In the genomic region with DNA sequence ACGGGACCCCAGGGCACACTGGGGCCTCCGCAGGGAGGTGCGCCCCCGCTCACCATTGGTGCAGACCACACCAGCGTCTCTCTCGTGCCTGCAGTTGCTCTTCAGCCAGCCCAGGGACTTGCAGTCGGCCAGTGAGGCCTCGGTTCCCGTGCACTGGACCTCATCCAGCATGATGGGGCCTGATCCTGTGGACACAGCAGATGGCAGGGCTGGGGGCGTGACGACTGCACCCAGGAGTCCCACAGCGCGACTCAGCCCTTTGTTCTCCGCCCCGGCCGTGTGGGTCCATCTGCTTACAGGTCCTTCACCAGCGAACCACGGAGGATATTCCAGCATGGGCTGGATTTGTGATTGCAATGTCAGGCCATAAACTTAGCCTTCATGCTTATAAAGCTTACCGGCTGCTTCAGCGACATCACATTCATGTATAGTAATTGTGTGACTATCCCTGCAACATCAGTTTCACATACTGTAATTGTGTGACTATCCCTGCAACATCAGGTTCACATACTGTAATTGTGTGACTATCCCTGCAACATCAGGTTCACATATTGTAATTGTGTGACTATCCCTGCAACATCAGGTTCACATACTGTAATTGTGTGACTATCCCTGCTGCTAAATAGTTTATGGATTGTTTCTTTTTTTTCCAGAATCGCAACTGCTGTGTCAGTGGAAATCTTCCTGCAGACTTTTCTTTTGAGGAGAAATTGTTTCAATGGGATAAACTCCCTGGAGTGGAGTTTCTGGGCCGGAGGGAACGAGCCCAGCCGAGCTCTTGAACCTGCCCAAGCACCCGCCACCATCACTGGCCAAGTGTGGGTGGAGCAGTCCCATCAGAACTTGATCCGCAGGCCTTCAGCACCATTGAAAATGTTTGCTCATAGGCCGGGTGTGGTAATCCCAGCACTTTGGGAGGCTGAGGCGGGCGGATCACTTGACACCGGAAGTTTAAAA, we compare ENCODE assay signal across 9 cellular contexts. TPM values are rescaled to one million over a fixed set of nuclear protein-coding genes. Genes with fewer than 3 reads are reported as not detected.
DNase-seq lines count a peak whose midpoint lies in the region; ATAC-seq, FAIRE-seq and TF ChIP-seq lines count a peak whose summit lies in the region.
"Had no signal": no experiment of that assay in that cellular context is flagged by ENCODE, and none has a peak within 500 bp of the region (broad histone marks: within the 10 kb centered on the region; RNA-seq: fewer than 3 reads in every experiment).

No MANE protein-coding gene starts in this region.

- POLR2A ChIA-PET in activated CD4-positive, alpha-beta memory T cell treated with anti-CD3 and anti-CD28 coated beads, Interleukin-2, amount 10 ng/mL, durations not matched to agents 7 days and 5 days (lab: Charles Lee) = no interaction called here
- POLR2A ChIA-PET in activated CD8-positive, alpha-beta T cell treated with anti-CD3 and anti-CD28 coated beads for 36 hours (lab: Charles Lee) = interaction anchor here (1.1 kb wide), 1 partner anchor 115 kb away, joined by 3 read pairs; no protein-coding TSS in a partner anchor

- no peak overlapping the region for H3K4me3 Mint-ChIP-seq in stimulated activated effector memory CD8-positive, alpha-beta T cell treated with anti-CD3 and anti-CD28 coated beads, Interleukin-12 subunit alpha, Interleukin-12 subunit beta, amount 100 ng/mL, for 72 hours
- no peak overlapping the region for H3K4me3 Mint-ChIP-seq in activated CD4-positive, alpha-beta memory T cell treated with anti-CD3 and anti-CD28 coated beads, Interleukin-2, amount 10 ng/mL, durations not matched to agents 7 days and 5 days
- H3K4me3 Mint-ChIP-seq in activated CD8-positive, alpha-beta T cell treated with anti-CD3 and anti-CD28 coated beads for 36 hours = no peak overlapping the region

- H3K36me3 ChIP-seq in muscle layer of colon (ENCODE audit: insufficient read depth, low read length) = no peaks in the 10 kb centered on the region

- peak; percentile 62 for FAIRE-seq in endometrium (lab: Jason Lieb, UNC)

- H3K4me3 ChIP-seq in muscle layer of colon (ENCODE audit: low read depth in 1 of 2, low read length in 2 of 2) = peak overlapping the region in 1 of 2 donors; percentile 41

- no peaks in the 10 kb centered on the region for H3K9me3 ChIP-seq in muscle layer of colon (ENCODE audit: low read length)

- H3K27me3 ChIP-seq in muscle layer of colon (ENCODE audit: control insufficient read depth in 1 of 2, insufficient read depth in 2 of 2, low read length in 2 of 2) = no peaks in the 10 kb centered on the region

- H3K4me1 ChIP-seq in muscle layer of colon (ENCODE audit: insufficient read depth, low read length) = peaks cover 56% of the 10 kb centered on the region

- no peak for ATAC-seq in stimulated activated effector memory CD8-positive, alpha-beta T cell treated with anti-CD3 and anti-CD28 coated beads, Interleukin-12 subunit alpha, Interleukin-12 subunit beta, amount 100 ng/mL, for 72 hours
- ATAC-seq in activated CD8-positive, alpha-beta T cell treated with anti-CD3 and anti-CD28 coated beads for 36 hours = no peak

- peak overlapping the region; percentile 46 for H3K27ac ChIP-seq in muscle layer of colon (ENCODE audit: low read depth, low read length)

- H3K9me3 Mint-ChIP-seq in stimulated activated effector memory CD8-positive, alpha-beta T cell treated with anti-CD3 and anti-CD28 coated beads, Interleukin-12 subunit alpha, Interleukin-12 subunit beta, amount 100 ng/mL, for 72 hours = no peaks in the 10 kb centered on the region
- no peaks in the 10 kb centered on the region for H3K9me3 Mint-ChIP-seq in activated CD4-positive, alpha-beta memory T cell treated with anti-CD3 and anti-CD28 coated beads, Interleukin-2, amount 10 ng/mL, durations not matched to agents 7 days and 5 days
- H3K9me3 Mint-ChIP-seq in activated CD8-positive, alpha-beta T cell treated with anti-CD3 and anti-CD28 coated beads for 36 hours = no peaks in the 10 kb centered on the region
- H3K9me3 Mint-ChIP-seq: IgD-negative memory B cell had no signal

- DNase-seq in G401 (ENCODE audit: low spot score) (peak; percentile 74), NCI-H510A treated with DMSO at 0.1 percent for 48 hours (lab: John Stamatoyannopoulos, UW) (peak; percentile 85)
- DNase-seq in activated CD4-positive, alpha-beta T cell treated with anti-CD3 and anti-CD28 coated beads for 48 hours = no peak
- no peak for DNase-seq in stimulated activated effector memory CD8-positive, alpha-beta T cell treated with anti-CD3 and anti-CD28 coated beads, Interleukin-12 subunit alpha, Interleukin-12 subunit beta, amount 100 ng/mL, for 72 hours (ENCODE audit: low spot score in 2 of 2)
- DNase-seq in activated CD4-positive, alpha-beta memory T cell treated with anti-CD3 and anti-CD28 coated beads, Interleukin-2, amount 10 ng/mL, durations not matched to agents 7 days and 5 days = no peak
- no peak for DNase-seq in activated CD8-positive, alpha-beta T cell treated with anti-CD3 and anti-CD28 coated beads for 36 hours

- intact Hi-C loops in activated CD8-positive, alpha-beta T cell treated with anti-CD3 and anti-CD28 coated beads for 36 hours (cut with micrococcal nuclease) = loop anchor here (5.0 kb wide), 1 partner anchor 108 kb away; no protein-coding TSS in a partner anchor

- CTCF ChIA-PET in activated CD4-positive, alpha-beta memory T cell treated with anti-CD3 and anti-CD28 coated beads, Interleukin-2, amount 10 ng/mL, durations not matched to agents 7 days and 5 days (lab: Charles Lee) = no interaction called here
- CTCF ChIA-PET in activated CD8-positive, alpha-beta T cell treated with anti-CD3 and anti-CD28 coated beads for 36 hours (lab: Charles Lee) = interaction anchor here (1.7 kb wide), 1 partner anchor 109 kb away, joined by 4 read pairs; no protein-coding TSS in a partner anchor

- no peaks in the 10 kb centered on the region for H3K36me3 Mint-ChIP-seq in stimulated activated effector memory CD8-positive, alpha-beta T cell treated with anti-CD3 and anti-CD28 coated beads, Interleukin-12 subunit alpha, Interleukin-12 subunit beta, amount 100 ng/mL, for 72 hours
- peaks cover 33% of the 10 kb centered on the region for H3K36me3 Mint-ChIP-seq in activated CD4-positive, alpha-beta memory T cell treated with anti-CD3 and anti-CD28 coated beads, Interleukin-2, amount 10 ng/mL, durations not matched to agents 7 days and 5 days (ENCODE audit: low read depth)
- H3K36me3 Mint-ChIP-seq in activated CD8-positive, alpha-beta T cell treated with anti-CD3 and anti-CD28 coated beads for 36 hours (ENCODE audit: low read depth) = peaks cover 3% of the 10 kb centered on the region
- H3K36me3 Mint-ChIP-seq: IgD-negative memory B cell had no signal

- H3K9ac ChIP-seq in muscle layer of colon (ENCODE audit: low read length) = no peak overlapping the region

- no peaks in the 10 kb centered on the region for H3K27me3 Mint-ChIP-seq in activated CD4-positive, alpha-beta memory T cell treated with anti-CD3 and anti-CD28 coated beads, Interleukin-2, amount 10 ng/mL, durations not matched to agents 7 days and 5 days
- no peaks in the 10 kb centered on the region for H3K27me3 Mint-ChIP-seq in activated CD8-positive, alpha-beta T cell treated with anti-CD3 and anti-CD28 coated beads for 36 hours

- H3K4me1 Mint-ChIP-seq in stimulated activated effector memory CD8-positive, alpha-beta T cell treated with anti-CD3 and anti-CD28 coated beads, Interleukin-12 subunit alpha, Interleukin-12 subunit beta, amount 100 ng/mL, for 72 hours = peaks cover 7% of the 10 kb centered on the region
- peaks cover 26% of the 10 kb centered on the region for H3K4me1 Mint-ChIP-seq in activated CD4-positive, alpha-beta memory T cell treated with anti-CD3 and anti-CD28 coated beads, Interleukin-2, amount 10 ng/mL, durations not matched to agents 7 days and 5 days
- H3K4me1 Mint-ChIP-seq in activated CD8-positive, alpha-beta T cell treated with anti-CD3 and anti-CD28 coated beads for 36 hours (ENCODE audit: low read depth) = peaks cover 14% of the 10 kb centered on the region

- no peak overlapping the region for H3K27ac Mint-ChIP-seq in stimulated activated effector memory CD8-positive, alpha-beta T cell treated with anti-CD3 and anti-CD28 coated beads, Interleukin-12 subunit alpha, Interleukin-12 subunit beta, amount 100 ng/mL, for 72 hours
- no peak overlapping the region for H3K27ac Mint-ChIP-seq in activated CD4-positive, alpha-beta memory T cell treated with anti-CD3 and anti-CD28 coated beads, Interleukin-2, amount 10 ng/mL, durations not matched to agents 7 days and 5 days
- no peak overlapping the region for H3K27ac Mint-ChIP-seq in activated CD8-positive, alpha-beta T cell treated with anti-CD3 and anti-CD28 coated beads for 36 hours
- H3K27ac Mint-ChIP-seq: IgD-negative memory B cell had no signal

- in situ Hi-C loops in G401 (cut with HindIII; ENCODE audit: low sequenced_read_pairs) = no loop called here

- TF ChIP-seq CTCF in activated CD8-positive, alpha-beta T cell treated with anti-CD3 and anti-CD28 coated beads for 36 hours (IDR thresholded peaks at IDR 0.05) = no peak

RNA-seq across cellular contexts. Expression of a gene that starts 4.8 kb away (rescaled TPM):
- total RNA-seq in G401 (2014; rRNA removed; shearing (Covaris generic)) = 24.1 and 44.7 TPM in 2 replicates
- 100 to 1,000 TPM; 209 to 219 TPM for total RNA-seq in activated CD4-positive, alpha-beta memory T cell treated with anti-CD3 and anti-CD28 coated beads, Interleukin-2, amount 10 ng/mL, durations not matched to agents 7 days and 5 days
- total RNA-seq in activated CD8-positive, alpha-beta T cell treated with anti-CD3 and anti-CD28 coated beads for 36 hours = 10 to 100 TPM; 41.4 to 50.8 TPM

RNA-seq across cellular contexts. Expression of a gene that starts 34.7 kb away (rescaled TPM):
- 66.1 and 80.1 TPM in 2 replicates for total RNA-seq in G401 (2014; rRNA removed; shearing (Covaris generic))
- total RNA-seq in activated CD4-positive, alpha-beta memory T cell treated with anti-CD3 and anti-CD28 coated beads, Interleukin-2, amount 10 ng/mL, durations not matched to agents 7 days and 5 days = 10 to 100 TPM; 78.4 to 81.1 TPM
- 10 to 100 TPM; 41.4 to 48.2 TPM for total RNA-seq in activated CD8-positive, alpha-beta T cell treated with anti-CD3 and anti-CD28 coated beads for 36 hours

RNA-seq across cellular contexts. Expression of a gene that starts 49.1 kb away (rescaled TPM):
- total RNA-seq in G401 (2014; rRNA removed; shearing (Covaris generic)) = not detected in 2 replicates
- not detected for total RNA-seq in activated CD4-positive, alpha-beta memory T cell treated with anti-CD3 and anti-CD28 coated beads, Interleukin-2, amount 10 ng/mL, durations not matched to agents 7 days and 5 days
- under 1 TPM; 0.13 to 0.14 TPM for total RNA-seq in activated CD8-positive, alpha-beta T cell treated with anti-CD3 and anti-CD28 coated beads for 36 hours

RNA-seq across cellular contexts. Expression of a gene that starts 49.7 kb away (rescaled TPM):
- total RNA-seq in G401 (2014; rRNA removed; shearing (Covaris generic)) = 32.4 and 37.5 TPM in 2 replicates
- total RNA-seq in activated CD4-positive, alpha-beta memory T cell treated with anti-CD3 and anti-CD28 coated beads, Interleukin-2, amount 10 ng/mL, durations not matched to agents 7 days and 5 days = 1 to 10 TPM; 3.3 TPM
- total RNA-seq in activated CD8-positive, alpha-beta T cell treated with anti-CD3 and anti-CD28 coated beads for 36 hours = 1 to 10 TPM; 2.4 to 2.5 TPM

Comparison
In these comparisons a context has a peak if more than half of its experiments do, and no peak if none do; other contexts are left out.
1. DNase-seq: peak in G401 (single experiment) and NCI-H510A treated with DMSO at 0.1 percent for 48 hours (single experiment); none in activated CD4-positive, alpha-beta T cell treated with anti-CD3 and anti-CD28 coated beads for 48 hours (single experiment), stimulated activated effector memory CD8-positive, alpha-beta T cell treated with anti-CD3 and anti-CD28 coated beads, Interleukin-12 subunit alpha, Interleukin-12 subunit beta, amount 100 ng/mL, for 72 hours (0 of 2), activated CD4-positive, alpha-beta memory T cell treated with anti-CD3 and anti-CD28 coated beads, Interleukin-2, amount 10 ng/mL, durations not matched to agents 7 days and 5 days (single experiment) and activated CD8-positive, alpha-beta T cell treated with anti-CD3 and anti-CD28 coated beads for 36 hours (single experiment).